Comparison of ENCODE assay signal across 35 cellular contexts in genomic region chr12:96497800-96498199, GRCh38. TPM values are rescaled to one million over a fixed set of nuclear protein-coding genes. Genes with fewer than 3 reads are reported as not detected.
DNase-seq lines count a peak whose midpoint lies in the region; ATAC-seq and TF ChIP-seq lines count a peak whose summit lies in the region.
"Had no signal": no experiment of that assay in that cellular context is flagged by ENCODE, and none has a peak within 500 bp of the region (broad histone marks: within the 10 kb centered on the region; RNA-seq: fewer than 3 reads in every experiment).

No MANE protein-coding gene starts in this region.

- H3K4me3 Mint-ChIP-seq in CD8-positive, alpha-beta memory T cell, result no peak overlapping the region
- H3K4me3 Mint-ChIP-seq: activated CD4-positive, alpha-beta memory T cell treated with anti-CD3 and anti-CD28 coated beads, Interleukin-2, amount 10 ng/mL, durations not matched to agents 7 days and 5 days; activated T-helper 17 cell treated with anti-CD3 and anti-CD28 coated beads, Interleukin-2, amount 50 U/mL, for 72 hours; nephron progenitor cell; T-helper 1 cell treated with Interleukin-12 subunit alpha and Interleukin-12 subunit beta and Interleukin-4 antibody, amounts not matched to agents 30 μg/mL and 1 μg/mL, for 36 hours had no signal

- H3K4me1 Mint-ChIP-seq in CD8-positive, alpha-beta memory T cell, result peaks cover 53 to 70% (median 60%) of the 10 kb centered on the region in 3 donors
- H3K4me1 Mint-ChIP-seq: nephron progenitor cell had no signal

- in situ Hi-C loops in astrocyte of the spinal cord (cut with HindIII; ENCODE audit: low sequenced_read_pairs), result no loop called here

- no peaks in the 10 kb centered on the region for H3K36me3 ChIP-seq in CD8-positive, alpha-beta memory T cell (ENCODE audit: insufficient read depth, low read length)
- H3K36me3 ChIP-seq: BLaER1, cardiac muscle cell, gastroesophageal sphincter, SJSA1, suprapubic skin, upper lobe of left lung had no signal

- H3K27ac Mint-ChIP-seq in CD8-positive, alpha-beta memory T cell, result peak overlapping the region; percentile 3 to 36 (median 24)
- H3K27ac Mint-ChIP-seq: activated CD4-positive, alpha-beta memory T cell treated with anti-CD3 and anti-CD28 coated beads, Interleukin-2, amount 10 ng/mL, durations not matched to agents 7 days and 5 days; activated T-helper 17 cell treated with anti-CD3 and anti-CD28 coated beads, Interleukin-2, amount 50 U/mL, for 72 hours; nephron progenitor cell; T-helper 1 cell treated with Interleukin-12 subunit alpha and Interleukin-12 subunit beta and Interleukin-4 antibody, amounts not matched to agents 30 μg/mL and 1 μg/mL, for 36 hours had no signal

- POLR2A ChIA-PET in CD8-positive, alpha-beta memory T cell (lab: Charles Lee), result interaction anchor here (0.6 kb wide), 1 partner anchor 39 kb away, joined by 5 read pairs; no protein-coding TSS in a partner anchor

- H3K9me3 ChIP-seq in CD8-positive, alpha-beta memory T cell (ENCODE audit: low read length), result no peaks in the 10 kb centered on the region
- H3K9me3 ChIP-seq: BLaER1, gastroesophageal sphincter, suprapubic skin, upper lobe of left lung had no signal

- peaks cover 29% of the 10 kb centered on the region for H3K4me1 ChIP-seq in CD8-positive, alpha-beta memory T cell (ENCODE audit: insufficient read depth, low read length)

- no peak for ATAC-seq in left colon
- no peak for ATAC-seq in HG02623 (IDR thresholded peaks at IDR 0.05; ENCODE audit: unreplicated experiment)
- ATAC-seq in GM18867 (IDR thresholded peaks at IDR 0.05; ENCODE audit: unreplicated experiment), result no peak
- ATAC-seq: activated T-helper 17 cell treated with anti-CD3 and anti-CD28 coated beads, Interleukin-2, amount 50 U/mL, for 72 hours; gastroesophageal sphincter; HCT116; HepG2 had no signal

- TF ChIP-seq CTCF in astrocyte of the spinal cord (IDR thresholded peaks at IDR 0.05; ENCODE audit: low read depth, low read length) (peak; percentile 8), fibroblast of pulmonary artery (IDR thresholded peaks at IDR 0.05; ENCODE audit: low read length, missing control alignments) (no peak)

- H3K9me3 Mint-ChIP-seq in CD8-positive, alpha-beta memory T cell, result peaks cover 0 to 5% (median 0%) of the 10 kb centered on the region in 5 donors
- H3K9me3 Mint-ChIP-seq: activated T-helper 17 cell treated with anti-CD3 and anti-CD28 coated beads, Interleukin-2, amount 50 U/mL, for 72 hours; nephron progenitor cell had no signal

- intact Hi-C loops in left colon (cut with DNase I, micrococcal nuclease), result no loop called here

- no peak overlapping the region for H3K4me3 ChIP-seq in CD8-positive, alpha-beta memory T cell (ENCODE audit: low read length)
- H3K4me3 ChIP-seq in astrocyte of the spinal cord (ENCODE audit: low read depth, low read length), result no peak overlapping the region
- H3K4me3 ChIP-seq in fibroblast of pulmonary artery (replicated peaks; ENCODE audit: low read depth, low read length), result no peak overlapping the region
- H3K4me3 ChIP-seq: BLaER1, cardiac muscle cell, gastroesophageal sphincter, SJSA1, skin epidermis, suprapubic skin, upper lobe of left lung had no signal

- no peak overlapping the region for H3K27ac ChIP-seq in CD8-positive, alpha-beta memory T cell (ENCODE audit: low read depth, low read length)
- H3K27ac ChIP-seq: BLaER1, cardiac muscle cell, gastroesophageal sphincter, SJSA1, skin epidermis, suprapubic skin, upper lobe of left lung had no signal

- DNase-seq in CD8-positive, alpha-beta memory T cell, result no peak
- DNase-seq in LHCN-M2 (ENCODE audit: low read depth) (peak; percentile 37), astrocyte of the spinal cord (ENCODE audit: low read depth, low spot score) (no peak), fibroblast of pulmonary artery (ENCODE audit: low read depth) (peak; percentile 38), left colon (no peak)
- DNase-seq in stimulated activated CD4-positive, alpha-beta T cell treated with anti-CD3 and anti-CD28 coated beads, Interleukin-4, amount 100 ng/mL, for 24 hours, result no peak
- DNase-seq: ACHN; activated CD4-positive, alpha-beta memory T cell treated with anti-CD3 and anti-CD28 coated beads, Interleukin-2, amount 10 ng/mL, durations not matched to agents 7 days and 5 days; activated CD4-positive, CD25-positive, alpha-beta regulatory T cell treated with anti-CD3 and anti-CD28 coated beads, Interleukin-2, amount 50 U/mL, for 72 hours; activated naive CD4-positive, alpha-beta T cell treated with anti-CD3 and anti-CD28 coated beads, Interleukin-2, amount 50 U/mL, for 16 hours; anterior cingulate cortex; cortex of kidney; DMS153; effector memory CD4-positive, alpha-beta T cell; erythroblast; hippocampal formation; NCI-H1092 treated with DMSO at 0.1 percent for 48 hours; NCI-H1694 treated with DMSO at 0.1 percent for 48 hours; NCI-H2171; nephron progenitor cell; RPMI8226; stimulated activated naive CD4-positive, alpha-beta T cell treated with Interleukin-2 at 50 U/mL for 16 hours; upper lobe of left lung had no signal

- H3K36me3 Mint-ChIP-seq in CD8-positive, alpha-beta memory T cell, result peaks cover 0 to 12% (median 4%) of the 10 kb centered on the region in 3 donors

- H3K27me3 ChIP-seq in CD8-positive, alpha-beta memory T cell (ENCODE audit: insufficient read depth, low read length, poor library complexity, severe bottlenecking), result no peaks in the 10 kb centered on the region
- H3K27me3 ChIP-seq: BLaER1, cardiac muscle cell, gastroesophageal sphincter, SJSA1, suprapubic skin, upper lobe of left lung had no signal

- H3K27me3 Mint-ChIP-seq in CD8-positive, alpha-beta memory T cell, result no peaks in the 10 kb centered on the region
- H3K27me3 Mint-ChIP-seq: activated CD4-positive, alpha-beta memory T cell treated with anti-CD3 and anti-CD28 coated beads, Interleukin-2, amount 10 ng/mL, durations not matched to agents 7 days and 5 days; activated T-helper 17 cell treated with anti-CD3 and anti-CD28 coated beads, Interleukin-2, amount 50 U/mL, for 72 hours had no signal

- CTCF ChIA-PET in CD8-positive, alpha-beta memory T cell (lab: Charles Lee), result interaction anchor here (1.2 to 3.6 kb wide), 3 partner anchors 8 to 98 kb away, joined by 6 to 13 read pairs (median 9); partner anchors contain the start of genes CDK17 and CFAP54

RNA-seq across cellular contexts. Expression of gene CFAP54, which starts 8.4 kb away (rescaled TPM):
- under 1 TPM; 0.66 to 0.88 TPM for total RNA-seq in CD8-positive, alpha-beta memory T cell
- polyA plus RNA-seq in CD8-positive, alpha-beta memory T cell, result 0.08 TPM
- total RNA-seq in LHCN-M2 (2014; rRNA removed), result 1.1 and 3.4 TPM in 2 replicates
- polyA plus RNA-seq in LHCN-M2 (2012), result 0.26 TPM
- under 1 TPM; 0.53 to 0.64 TPM for total RNA-seq in left colon
- total RNA-seq: HepG2 had no signal
- polyA plus RNA-seq: HepG2 had no signal

Comparison
In these comparisons a context has a peak if more than half of its experiments do, and no peak if none do; other contexts are left out.
1. DNase-seq: peak in LHCN-M2 (single experiment) and fibroblast of pulmonary artery (single experiment); none in CD8-positive, alpha-beta memory T cell (0 of 5), astrocyte of the spinal cord (single experiment), left colon (0 of 2) and stimulated activated CD4-positive, alpha-beta T cell treated with anti-CD3 and anti-CD28 coated beads, Interleukin-4, amount 100 ng/mL, for 24 hours (single experiment).